1 cellular context compared by ENCODE assay signal in genomic region chr6:124962617-124963415, GRCh38.
TF ChIP-seq lines count a peak whose summit lies in the region.

No MANE protein-coding gene starts in this region.

TF ChIP-seq in HepG2, 621 proteins besides CTCF, POLR2A, EP300 and RAD21 (continued from another document):
- TF ChIP-seq NFIB (CRISPR knock-in tag; IDR thresholded peaks at IDR 0.05; ENCODE audit: borderline replicate concordance) (no peak), MAFF (IDR thresholded peaks at IDR 0.05; ENCODE audit: low read depth, low read length) (no peak), HNRNPLL (IDR thresholded peaks at IDR 0.05; ENCODE audit: low read depth, low read length, poor library complexity, severe bottlenecking) (peak; percentile 20), SAP130 (CRISPR knock-in tag; IDR thresholded peaks at IDR 0.05; ENCODE audit: low read depth) (0 out of 2 replicates have a peak, but pooled peaks have one; percentile 10), NR0B2 (CRISPR knock-in tag; IDR thresholded peaks at IDR 0.05) (0 out of 2 replicates have a peak, but pooled peaks have one; percentile 22)
TF ChIP-seq in HepG2: peak in this region for 7.
